In the genomic region with DNA sequence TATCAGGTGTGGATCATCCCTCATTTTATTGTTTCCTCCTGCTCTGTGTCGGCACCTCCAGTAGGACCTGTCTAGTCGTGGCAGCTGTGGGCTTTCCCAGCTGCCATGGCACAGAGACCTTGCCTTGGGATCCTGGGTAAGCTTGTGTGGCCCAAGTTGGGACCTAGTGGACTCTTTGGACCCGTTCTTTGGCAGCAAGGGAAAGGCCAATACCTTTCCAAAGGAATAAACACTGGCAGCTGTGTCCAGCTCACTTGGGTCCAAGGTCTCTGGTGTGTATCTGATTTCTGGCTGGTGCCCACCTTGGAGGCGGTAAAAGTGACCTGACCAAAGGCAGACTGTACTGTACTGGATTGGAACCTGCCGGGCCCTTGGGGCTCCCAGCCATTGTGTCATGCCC, we compare ENCODE assay signal across 1 cellular context.
TF ChIP-seq lines count a peak whose summit lies in the region.

No MANE protein-coding gene starts in this region.

TF ChIP-seq in GM23338, 12 proteins besides CTCF, POLR2A, EP300 and RAD21:
- TF ChIP-seq REST (IDR thresholded peaks at IDR 0.05; ENCODE audit: unreplicated experiment) (no peak), NANOG (IDR thresholded peaks at IDR 0.05; ENCODE audit: borderline replicate concordance) (no peak), ZNF331 (CRISPR knock-in tag; IDR thresholded peaks at IDR 0.05; ENCODE audit: low read depth) (no peak), EZH2 (IDR thresholded peaks at IDR 0.05; ENCODE audit: low read depth, unreplicated experiment) (no peak), POLR2AphosphoS5 (IDR thresholded peaks at IDR 0.05; ENCODE audit: low read depth) (no peak), STAT1 (IDR thresholded peaks at IDR 0.05; ENCODE audit: unreplicated experiment) (no peak), ZNF114 (CRISPR knock-in tag; IDR thresholded peaks at IDR 0.05) (no peak), ETS1 (IDR thresholded peaks at IDR 0.05) (no peak), EZH2phosphoT487 (IDR thresholded peaks at IDR 0.05; ENCODE audit: unreplicated experiment) (no peak)
